ENCODE assay signal across 20 cellular contexts in genomic region chr2:239930378-239930777, GRCh38.
DNase-seq lines count a peak whose midpoint lies in the region; ATAC-seq, FAIRE-seq and TF ChIP-seq lines count a peak whose summit lies in the region.
"Had no signal": no experiment of that assay in that cellular context is flagged by ENCODE, and none has a peak within 500 bp of the region (broad histone marks: within the 10 kb centered on the region; RNA-seq: fewer than 3 reads in every experiment).

No MANE protein-coding gene starts in this region.

- H3K4me1 ChIP-seq in H9 (ENCODE audit: insufficient read depth, low read length) (no peaks in the 10 kb centered on the region), left ventricle myocardium inferior (no peaks in the 10 kb centered on the region), pancreas (no peaks in the 10 kb centered on the region), GM23248 (ENCODE audit: insufficient read depth) (peaks cover 3% of the 10 kb centered on the region; the same call in 1 of the 2 replicates)
- H3K4me1 ChIP-seq: HAP-1, psoas muscle, thyroid gland had no signal

- peaks cover 29% of the 10 kb centered on the region for H3K27me3 Mint-ChIP-seq in H9 (ENCODE audit: low read depth)
- H3K27me3 Mint-ChIP-seq in activated CD4-positive, alpha-beta memory T cell treated with anti-CD3 and anti-CD28 coated beads, Interleukin-2, amount 10 ng/mL, durations not matched to agents 7 days and 5 days: no peaks in the 10 kb centered on the region
- H3K27me3 Mint-ChIP-seq in glutamatergic neuron (ENCODE audit: unreplicated experiment): peaks cover 18% of the 10 kb centered on the region

- no peak overlapping the region for H3T11ph ChIP-seq in H9 (ENCODE audit: low read length)

- H3K4me3 Mint-ChIP-seq in H9 (no peak overlapping the region), glutamatergic neuron (ENCODE audit: unreplicated experiment) (no peak overlapping the region)
- no peak overlapping the region for H3K4me3 Mint-ChIP-seq in activated CD4-positive, alpha-beta memory T cell treated with anti-CD3 and anti-CD28 coated beads, Interleukin-2, amount 10 ng/mL, durations not matched to agents 7 days and 5 days
- H3K4me3 Mint-ChIP-seq: nephron; T-helper 2 cell treated with Interferon-gamma antibody and Interleukin-4, amounts not matched to agents 5 μg/mL and 100 μg/mL, for 36 hours had no signal

- TF ChIP-seq CTCF in H9 (conservative IDR thresholded peaks at IDR 0.05): no peak
- TF ChIP-seq CTCF in left ventricle myocardium inferior (IDR thresholded peaks at IDR 0.05; ENCODE audit: borderline replicate concordance): no peak
- TF ChIP-seq CTCF in pancreas (IDR thresholded peaks at IDR 0.05): no peak
- no peak for TF ChIP-seq CTCF in glutamatergic neuron (IDR thresholded peaks at IDR 0.05; ENCODE audit: partially characterized antibody, unreplicated experiment)

- no peak overlapping the region for H3K18ac ChIP-seq in H9 (ENCODE audit: insufficient read length, low read depth, low read length)

- CTCF ChIA-PET in activated CD4-positive, alpha-beta memory T cell treated with anti-CD3 and anti-CD28 coated beads, Interleukin-2, amount 10 ng/mL, durations not matched to agents 7 days and 5 days (lab: Charles Lee): interaction anchor here (1.2 kb wide), 2 partner anchors 9 to 17 kb away, joined by 3 to 4 read pairs; no protein-coding TSS in a partner anchor

- FAIRE-seq in pancreas (lab: Jason Lieb, UNC): no peak

- H3K23me2 ChIP-seq in H9 (ENCODE audit: insufficient read length, low read depth, low read length, poor library complexity, severe bottlenecking): no peaks in the 10 kb centered on the region

- H4K5ac ChIP-seq in H9 (ENCODE audit: insufficient read length, low read depth, low read length): no peak overlapping the region

- no peak overlapping the region for H2AFZ ChIP-seq in H9 (ENCODE audit: low read length)
- H2AFZ ChIP-seq in GM23248: no peak overlapping the region

- H4K8ac ChIP-seq in H9 (replicated peaks; ENCODE audit: insufficient read length, low read depth, low read length): no peak overlapping the region

- no peak overlapping the region for H3K14ac ChIP-seq in H9 (ENCODE audit: insufficient read depth, low read length)

- intact Hi-C loops in left ventricle myocardium inferior (cut with micrococcal nuclease): no loop called here
- intact Hi-C loops in pancreas (cut with DNase I): no loop called here

- H3K27ac Mint-ChIP-seq in H9: no peak overlapping the region
- no peak overlapping the region for H3K27ac Mint-ChIP-seq in activated CD4-positive, alpha-beta memory T cell treated with anti-CD3 and anti-CD28 coated beads, Interleukin-2, amount 10 ng/mL, durations not matched to agents 7 days and 5 days
- no peak overlapping the region for H3K27ac Mint-ChIP-seq in glutamatergic neuron (ENCODE audit: unreplicated experiment)
- H3K27ac Mint-ChIP-seq: nephron; T-helper 2 cell treated with Interferon-gamma antibody and Interleukin-4, amounts not matched to agents 5 μg/mL and 100 μg/mL, for 36 hours had no signal

- H2BK12ac ChIP-seq in H9 (ENCODE audit: insufficient read length, low read depth, low read length): no peak overlapping the region

- H3K9me3 ChIP-seq in H9 (ENCODE audit: control insufficient read depth, low read depth, low read length) (no peaks in the 10 kb centered on the region), left ventricle myocardium inferior (replicated peaks) (no peaks in the 10 kb centered on the region), pancreas (no peaks in the 10 kb centered on the region), GM23248 (ENCODE audit: low read depth) (no peaks in the 10 kb centered on the region)
- H3K9me3 ChIP-seq: HAP-1, psoas muscle, thyroid gland had no signal

- H3K4ac ChIP-seq in H9 (ENCODE audit: low read depth, low read length): no peak overlapping the region

- no peaks in the 10 kb centered on the region for H4K20me1 ChIP-seq in H9 (ENCODE audit: control insufficient read depth, insufficient read depth, insufficient read length)
- H4K20me1 ChIP-seq in GM23248 (ENCODE audit: insufficient read depth): no peaks in the 10 kb centered on the region

- H3K9me2 ChIP-seq in GM23248 (ENCODE audit: insufficient read depth): no peaks in the 10 kb centered on the region

- no peak overlapping the region for H2BK15ac ChIP-seq in H9 (ENCODE audit: low read depth, low read length)

- 0 out of 2 replicates have a peak, but pooled peaks cover 8% of the 10 kb centered on the region for H3F3A ChIP-seq in GM23248 (ENCODE audit: insufficient read depth)

- no peak overlapping the region for H3K4me2 ChIP-seq in H9 (ENCODE audit: insufficient read depth, insufficient read length, low read length)
- H3K4me2 ChIP-seq in GM23248 (ENCODE audit: unreplicated experiment): no peak overlapping the region

- no peak overlapping the region for H3K23ac ChIP-seq in H9 (ENCODE audit: insufficient read length, low read depth, low read length)

- WGBS in H9 (ENCODE audit: extremely low coverage, insufficient read length, low lambda C conversion rate): no CpG with 5 or more reads among the region's 16 CpGs
- WGBS in pancreas, 2 donors: 73 to 78% methylated on average over 16 of the region's 16 CpGs
- 60% methylated on average over 16 of the region's 16 CpGs for WGBS in GM23248 (ENCODE audit: low coverage in 1 of 2, low lambda C conversion rate in 2 of 2, missing lambda C conversion rate in 2 of 2), 2 experiments

- no peak overlapping the region for H3K56ac ChIP-seq in H9 (ENCODE audit: insufficient read length, low read depth, low read length)

- POLR2A ChIA-PET in activated CD4-positive, alpha-beta memory T cell treated with anti-CD3 and anti-CD28 coated beads, Interleukin-2, amount 10 ng/mL, durations not matched to agents 7 days and 5 days (lab: Charles Lee): interaction anchor here (1.5 kb wide), 1 partner anchor 19 kb away, joined by 4 read pairs; no protein-coding TSS in a partner anchor

- no peaks in the 10 kb centered on the region for H3K36me3 ChIP-seq in left ventricle myocardium inferior
- no peaks in the 10 kb centered on the region for H3K36me3 ChIP-seq in pancreas
- no peaks in the 10 kb centered on the region for H3K36me3 ChIP-seq in GM23248 (ENCODE audit: low read depth)
- H3K36me3 ChIP-seq: HAP-1, thyroid gland had no signal

- H3K27ac ChIP-seq in H9 (ENCODE audit: insufficient read length, low read depth, low read length) (no peak overlapping the region), left ventricle myocardium inferior (replicated peaks) (no peak overlapping the region), pancreas (no peak overlapping the region), GM23248 (no peak overlapping the region)
- H3K27ac ChIP-seq: psoas muscle, thyroid gland had no signal

- H3K9me3 Mint-ChIP-seq in H9 (no peaks in the 10 kb centered on the region; a peak in 2 of 5 replicates), glutamatergic neuron (ENCODE audit: unreplicated experiment) (peaks cover 11% of the 10 kb centered on the region)
- no peaks in the 10 kb centered on the region for H3K9me3 Mint-ChIP-seq in activated CD4-positive, alpha-beta memory T cell treated with anti-CD3 and anti-CD28 coated beads, Interleukin-2, amount 10 ng/mL, durations not matched to agents 7 days and 5 days
- H3K9me3 Mint-ChIP-seq: T-helper 2 cell treated with Interferon-gamma antibody and Interleukin-4, amounts not matched to agents 5 μg/mL and 100 μg/mL, for 36 hours had no signal

- DNase-seq in H9 (peak; percentile 22), left ventricle myocardium inferior (peak; percentile 2), pancreas (peak in 4 of 6 donors; percentile 7 to 64 (median 20)), glomerular visceral epithelial cell (ENCODE audit: extremely low spot score) (no peak), GM23248 (no peak), glutamatergic neuron (no peak)
- peak; percentile 11 for DNase-seq in activated CD4-positive, alpha-beta memory T cell treated with anti-CD3 and anti-CD28 coated beads, Interleukin-2, amount 10 ng/mL, durations not matched to agents 7 days and 5 days
- DNase-seq: activated naive CD4-positive, alpha-beta T cell treated with Interleukin-2 at 50 U/mL for 16 hours; hippocampal formation; IMR-90; midbrain; NCI-H1436 treated with DMSO at 0.1 percent for 48 hours; PC-3; thyroid gland had no signal

- no peaks in the 10 kb centered on the region; a peak in 1 of 7 replicates for H3K36me3 Mint-ChIP-seq in H9 (ENCODE audit: insufficient read depth in 1 of 3, low read depth in 3 of 3)
- H3K36me3 Mint-ChIP-seq in activated CD4-positive, alpha-beta memory T cell treated with anti-CD3 and anti-CD28 coated beads, Interleukin-2, amount 10 ng/mL, durations not matched to agents 7 days and 5 days (ENCODE audit: low read depth): peaks cover 3% of the 10 kb centered on the region
- no peaks in the 10 kb centered on the region for H3K36me3 Mint-ChIP-seq in glutamatergic neuron (ENCODE audit: unreplicated experiment)

- in situ Hi-C loops in GM23248 (cut with MboI): no loop called here

- no peaks in the 10 kb centered on the region for H3K79me1 ChIP-seq in H9 (ENCODE audit: insufficient read depth, low read depth, low read length, poor library complexity, severe bottlenecking)

- no peak overlapping the region for H2BK20ac ChIP-seq in H9 (ENCODE audit: low read depth, low read length, poor library complexity, severe bottlenecking)

- H4K91ac ChIP-seq in H9 (ENCODE audit: insufficient read length, low read depth, low read length): no peak overlapping the region

- H3K9ac ChIP-seq in H9 (ENCODE audit: extremely low read depth, insufficient read length, low read length): no peak overlapping the region
- no peak overlapping the region for H3K9ac ChIP-seq in GM23248

- H2BK120ac ChIP-seq in H9 (ENCODE audit: low read depth, low read length, poor library complexity, severe bottlenecking): no peak overlapping the region

- no peak overlapping the region for H2BK5ac ChIP-seq in H9 (ENCODE audit: insufficient read length, low read length)

- H3K79me2 ChIP-seq in H9 (ENCODE audit: insufficient read depth, low read length) (no peaks in the 10 kb centered on the region), GM23248 (ENCODE audit: insufficient read depth) (no peaks in the 10 kb centered on the region)

- ATAC-seq in pancreas: no peak
- no peak for ATAC-seq in HG03378 (IDR thresholded peaks at IDR 0.05; ENCODE audit: unreplicated experiment)
- ATAC-seq: activated CD4-positive, CD25-positive, alpha-beta regulatory T cell treated with anti-CD3 and anti-CD28 coated beads, Interleukin-2, amount 50 U/mL, for 24 hours; PC-3; psoas muscle had no signal

- H3K27me3 ChIP-seq in H9 (ENCODE audit: insufficient read depth, low read length) (no peaks in the 10 kb centered on the region), left ventricle myocardium inferior (ENCODE audit: low read depth) (peaks cover 19% of the 10 kb centered on the region), pancreas (no peaks in the 10 kb centered on the region), GM23248 (replicated peaks; ENCODE audit: insufficient read depth) (no peaks in the 10 kb centered on the region)
- H3K27me3 ChIP-seq: thyroid gland had no signal

- H3K4me3 ChIP-seq in left ventricle myocardium inferior (no peak overlapping the region), pancreas (no peak overlapping the region), GM23248 (no peak overlapping the region)
- H3K4me3 ChIP-seq: HAP-1, psoas muscle, thyroid gland had no signal

- no peak overlapping the region for H2AK5ac ChIP-seq in H9 (ENCODE audit: insufficient read length, low read length)

- H3K4me1 Mint-ChIP-seq in H9: peaks cover 9 to 16% of the 10 kb centered on the region in 2 experiments
- H3K4me1 Mint-ChIP-seq in activated CD4-positive, alpha-beta memory T cell treated with anti-CD3 and anti-CD28 coated beads, Interleukin-2, amount 10 ng/mL, durations not matched to agents 7 days and 5 days: peaks cover 41% of the 10 kb centered on the region
- peaks cover 9% of the 10 kb centered on the region for H3K4me1 Mint-ChIP-seq in glutamatergic neuron (ENCODE audit: low read depth, unreplicated experiment)
- H3K4me1 Mint-ChIP-seq: nephron had no signal

Comparison
In these comparisons a context has a peak if more than half of its experiments do, and no peak if none do; other contexts are left out.
1. DNase-seq: peak in H9 (single experiment), activated CD4-positive, alpha-beta memory T cell treated with anti-CD3 and anti-CD28 coated beads, Interleukin-2, amount 10 ng/mL, durations not matched to agents 7 days and 5 days (single experiment), left ventricle myocardium inferior (single experiment) and pancreas (4 of 6); none in glomerular visceral epithelial cell (single experiment), GM23248 (single experiment) and glutamatergic neuron (single experiment).